12 cellular contexts compared by ENCODE assay signal in the genomic region with DNA sequence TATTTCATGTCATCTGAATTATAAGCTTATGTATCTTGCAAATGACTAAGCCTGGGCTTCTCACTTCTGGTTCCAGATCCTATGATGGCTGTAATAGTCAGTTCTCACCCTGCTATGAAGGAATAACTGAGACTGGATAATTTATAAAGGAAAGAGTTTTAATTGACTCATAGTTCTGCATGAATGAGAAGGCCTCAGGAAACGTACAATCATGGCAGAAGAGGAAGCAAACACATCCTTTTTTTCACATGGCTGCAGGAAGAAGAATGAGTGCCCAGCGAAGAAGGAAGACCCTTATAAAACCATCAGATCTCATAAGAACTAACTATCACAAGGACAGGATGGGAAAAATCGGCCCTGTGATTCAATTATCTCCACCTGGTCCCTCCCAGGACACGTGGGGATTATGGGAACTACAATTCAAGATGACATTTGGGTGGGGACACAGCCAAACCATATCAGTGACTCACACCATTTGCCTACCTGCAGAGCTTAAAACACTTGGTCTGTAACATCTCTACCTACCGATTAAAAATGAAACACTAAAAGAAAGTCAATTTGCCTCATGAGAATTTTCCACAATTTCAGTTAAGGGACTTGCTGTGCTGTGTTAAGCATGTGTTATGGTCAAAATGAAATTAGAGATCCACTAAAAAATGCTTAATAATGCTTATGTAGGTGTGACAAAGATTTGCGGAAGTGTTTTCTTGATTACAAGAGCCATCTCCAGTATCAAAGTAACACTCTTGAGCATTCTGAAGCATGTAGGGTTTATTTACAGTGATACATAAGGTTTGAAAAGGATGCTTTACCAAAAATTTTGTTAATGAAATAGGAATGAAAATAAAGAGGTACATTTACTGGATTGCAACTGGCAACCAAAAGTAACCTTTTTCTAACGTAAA. TPM values are rescaled to one million over a fixed set of nuclear protein-coding genes. Genes with fewer than 3 reads are reported as not detected.
DNase-seq lines count a peak whose midpoint lies in the region; ATAC-seq and TF ChIP-seq lines count a peak whose summit lies in the region.
"Had no signal": no experiment of that assay in that cellular context is flagged by ENCODE, and none has a peak within 500 bp of the region (broad histone marks: within the 10 kb centered on the region; RNA-seq: fewer than 3 reads in every experiment).

No MANE protein-coding gene starts in this region.

- no peak for ATAC-seq in stimulated activated naive CD8-positive, alpha-beta T cell treated with anti-CD3 and anti-CD28 coated beads, Interleukin-15, amount 100 ng/mL, for 72 hours
- no peak for ATAC-seq in activated T-helper 17 cell treated with anti-CD3 and anti-CD28 coated beads, Interleukin-2, amount 50 U/mL, for 72 hours (replicated peaks)
- no peak for ATAC-seq in effector memory CD8-positive, alpha-beta T cell (replicated peaks)

- H3K4me1 Mint-ChIP-seq in stimulated activated naive CD8-positive, alpha-beta T cell treated with anti-CD3 and anti-CD28 coated beads, Interleukin-15, Interleukin-2, amounts not matched to agents 100 ng/mL and 50 ng/mL, for 24 hours (ENCODE audit: low read depth), result peaks cover 48% of the 10 kb centered on the region
- H3K4me1 Mint-ChIP-seq in stimulated activated naive CD8-positive, alpha-beta T cell treated with anti-CD3 and anti-CD28 coated beads, Interleukin-15, amount 100 ng/mL, for 72 hours, result peaks cover 47% of the 10 kb centered on the region
- peaks cover 9% of the 10 kb centered on the region for H3K4me1 Mint-ChIP-seq in activated T-helper 17 cell treated with anti-CD3 and anti-CD28 coated beads, Interleukin-2, amount 50 U/mL, for 72 hours
- H3K4me1 Mint-ChIP-seq in type B pancreatic cell (ENCODE audit: unreplicated experiment), result peaks cover 17% of the 10 kb centered on the region
- H3K4me1 Mint-ChIP-seq in effector memory CD8-positive, alpha-beta T cell (ENCODE audit: low read depth in 2 of 2), result peaks cover 21 to 27% of the 10 kb centered on the region in 2 donors

- H3K4me3 Mint-ChIP-seq in stimulated activated naive CD8-positive, alpha-beta T cell treated with anti-CD3 and anti-CD28 coated beads, Interleukin-15, Interleukin-2, amounts not matched to agents 100 ng/mL and 50 ng/mL, for 24 hours, result peak overlapping the region; percentile 100
- no peak overlapping the region for H3K4me3 Mint-ChIP-seq in stimulated activated naive CD8-positive, alpha-beta T cell treated with anti-CD3 and anti-CD28 coated beads, Interleukin-15, amount 100 ng/mL, for 72 hours
- H3K4me3 Mint-ChIP-seq in activated T-helper 17 cell treated with anti-CD3 and anti-CD28 coated beads, Interleukin-2, amount 50 U/mL, for 72 hours, result peak overlapping the region; percentile 93
- peak overlapping the region; percentile 57 for H3K4me3 Mint-ChIP-seq in type B pancreatic cell
- H3K4me3 Mint-ChIP-seq in effector memory CD8-positive, alpha-beta T cell, result no peak overlapping the region

- TF ChIP-seq CTCF in type B pancreatic cell (conservative IDR thresholded peaks at IDR 0.05), result no peak

- no peak overlapping the region for H3K27ac Mint-ChIP-seq in stimulated activated naive CD8-positive, alpha-beta T cell treated with anti-CD3 and anti-CD28 coated beads, Interleukin-15, Interleukin-2, amounts not matched to agents 100 ng/mL and 50 ng/mL, for 24 hours
- H3K27ac Mint-ChIP-seq in stimulated activated naive CD8-positive, alpha-beta T cell treated with anti-CD3 and anti-CD28 coated beads, Interleukin-15, amount 100 ng/mL, for 72 hours, result no peak overlapping the region
- H3K27ac Mint-ChIP-seq in activated T-helper 17 cell treated with anti-CD3 and anti-CD28 coated beads, Interleukin-2, amount 50 U/mL, for 72 hours, result no peak overlapping the region
- no peak overlapping the region for H3K27ac Mint-ChIP-seq in type B pancreatic cell
- H3K27ac Mint-ChIP-seq in effector memory CD8-positive, alpha-beta T cell, result no peak overlapping the region

- H3K36me3 Mint-ChIP-seq in stimulated activated naive CD8-positive, alpha-beta T cell treated with anti-CD3 and anti-CD28 coated beads, Interleukin-15, Interleukin-2, amounts not matched to agents 100 ng/mL and 50 ng/mL, for 24 hours (ENCODE audit: low read depth), result peaks cover 8% of the 10 kb centered on the region
- peaks cover 3% of the 10 kb centered on the region for H3K36me3 Mint-ChIP-seq in activated T-helper 17 cell treated with anti-CD3 and anti-CD28 coated beads, Interleukin-2, amount 50 U/mL, for 72 hours (ENCODE audit: low read depth)
- H3K36me3 Mint-ChIP-seq in type B pancreatic cell, result no peaks in the 10 kb centered on the region
- H3K36me3 Mint-ChIP-seq in effector memory CD8-positive, alpha-beta T cell (ENCODE audit: insufficient read depth), result peaks cover 13% of the 10 kb centered on the region

- DNase-seq in stimulated activated naive CD8-positive, alpha-beta T cell treated with anti-CD3 and anti-CD28 coated beads, Interleukin-15, amount 100 ng/mL, for 72 hours, result no peak
- DNase-seq in type B pancreatic cell (ENCODE audit: extremely low spot score, unreplicated experiment), result no peak
- no peak for DNase-seq in activated gamma-delta T cell (lab: John Stamatoyannopoulos, UW)
- DNase-seq in effector memory CD8-positive, alpha-beta T cell, result no peak
- DNase-seq: activated CD4-positive, alpha-beta T cell treated with anti-CD3 and anti-CD28 coated beads, Interleukin-2, amount 50 U/mL, for 4 hours; BE2C; effector memory CD4-positive, alpha-beta T cell; NCI-H2171 treated with DMSO at 0.1 percent for 48 hours; SIG-M5; uterus had no signal

- peaks cover 4% of the 10 kb centered on the region for H3K27me3 Mint-ChIP-seq in stimulated activated naive CD8-positive, alpha-beta T cell treated with anti-CD3 and anti-CD28 coated beads, Interleukin-15, Interleukin-2, amounts not matched to agents 100 ng/mL and 50 ng/mL, for 24 hours
- peaks cover 4% of the 10 kb centered on the region for H3K27me3 Mint-ChIP-seq in stimulated activated naive CD8-positive, alpha-beta T cell treated with anti-CD3 and anti-CD28 coated beads, Interleukin-15, amount 100 ng/mL, for 72 hours
- H3K27me3 Mint-ChIP-seq in activated T-helper 17 cell treated with anti-CD3 and anti-CD28 coated beads, Interleukin-2, amount 50 U/mL, for 72 hours, result no peaks in the 10 kb centered on the region
- peaks cover 17% of the 10 kb centered on the region for H3K27me3 Mint-ChIP-seq in type B pancreatic cell
- peaks cover 7 to 19% of the 10 kb centered on the region in 2 donors for H3K27me3 Mint-ChIP-seq in effector memory CD8-positive, alpha-beta T cell

- no peaks in the 10 kb centered on the region for H3K9me3 Mint-ChIP-seq in stimulated activated naive CD8-positive, alpha-beta T cell treated with anti-CD3 and anti-CD28 coated beads, Interleukin-15, Interleukin-2, amounts not matched to agents 100 ng/mL and 50 ng/mL, for 24 hours
- no peaks in the 10 kb centered on the region for H3K9me3 Mint-ChIP-seq in stimulated activated naive CD8-positive, alpha-beta T cell treated with anti-CD3 and anti-CD28 coated beads, Interleukin-15, amount 100 ng/mL, for 72 hours
- no peaks in the 10 kb centered on the region for H3K9me3 Mint-ChIP-seq in activated T-helper 17 cell treated with anti-CD3 and anti-CD28 coated beads, Interleukin-2, amount 50 U/mL, for 72 hours
- H3K9me3 Mint-ChIP-seq in type B pancreatic cell, result no peaks in the 10 kb centered on the region
- no peaks in the 10 kb centered on the region for H3K9me3 Mint-ChIP-seq in effector memory CD8-positive, alpha-beta T cell

RNA-seq across cellular contexts. Expression of a gene that starts 2.2 kb away (rescaled TPM):
- 10 to 100 TPM; 24.4 to 44.6 TPM for total RNA-seq in activated T-helper 17 cell treated with anti-CD3 and anti-CD28 coated beads, Interleukin-2, amount 50 U/mL, for 72 hours
- 37.2 and 40.0 TPM in 2 replicates for total RNA-seq in type B pancreatic cell (ENCODE audit: low replicate concordance)

RNA-seq across cellular contexts. Expression of a gene that starts 15.6 kb away (rescaled TPM):
- total RNA-seq in activated T-helper 17 cell treated with anti-CD3 and anti-CD28 coated beads, Interleukin-2, amount 50 U/mL, for 72 hours, result not detected
- total RNA-seq in type B pancreatic cell (ENCODE audit: low replicate concordance), result not detected in 2 replicates
- total RNA-seq: uterus had no signal

RNA-seq across cellular contexts. Expression of a gene that starts 23.6 kb away (rescaled TPM):
- total RNA-seq in activated T-helper 17 cell treated with anti-CD3 and anti-CD28 coated beads, Interleukin-2, amount 50 U/mL, for 72 hours, result not detected
- 0.27 and 0.31 TPM in 2 replicates for total RNA-seq in type B pancreatic cell (ENCODE audit: low replicate concordance)

RNA-seq across cellular contexts. Expression of a gene that starts 47.2 kb away (rescaled TPM):
- total RNA-seq in activated T-helper 17 cell treated with anti-CD3 and anti-CD28 coated beads, Interleukin-2, amount 50 U/mL, for 72 hours, result under 1 TPM in 1 of 2 donors, not detected in 1; 0.28 TPM
- total RNA-seq in type B pancreatic cell (ENCODE audit: low replicate concordance), result 0.95 and 4.4 TPM in 2 replicates

RNA-seq across cellular contexts. Expression of a gene that starts 57.7 kb away (rescaled TPM):
- not detected for total RNA-seq in activated T-helper 17 cell treated with anti-CD3 and anti-CD28 coated beads, Interleukin-2, amount 50 U/mL, for 72 hours
- 0.10 and 0.46 TPM in 2 replicates for total RNA-seq in type B pancreatic cell (ENCODE audit: low replicate concordance)

Comparison
In these comparisons a context has a peak if more than half of its experiments do, and no peak if none do; other contexts are left out.
1. H3K4me3 Mint-ChIP-seq: peak in stimulated activated naive CD8-positive, alpha-beta T cell treated with anti-CD3 and anti-CD28 coated beads, Interleukin-15, Interleukin-2, amounts not matched to agents 100 ng/mL and 50 ng/mL, for 24 hours (single experiment), activated T-helper 17 cell treated with anti-CD3 and anti-CD28 coated beads, Interleukin-2, amount 50 U/mL, for 72 hours (single experiment) and type B pancreatic cell (single experiment); none in stimulated activated naive CD8-positive, alpha-beta T cell treated with anti-CD3 and anti-CD28 coated beads, Interleukin-15, amount 100 ng/mL, for 72 hours (0 of 2) and effector memory CD8-positive, alpha-beta T cell (0 of 2).